16 cellular contexts compared by ENCODE assay signal in genomic region chr4:7698586-7698985, GRCh38.
DNase-seq lines count a peak whose midpoint lies in the region; ATAC-seq and TF ChIP-seq lines count a peak whose summit lies in the region.
"Had no signal": no experiment of that assay in that cellular context is flagged by ENCODE, and none has a peak within 500 bp of the region (broad histone marks: within the 10 kb centered on the region; RNA-seq: fewer than 3 reads in every experiment).

No MANE protein-coding gene starts in this region.

- intact Hi-C loops in mammary epithelial cell (cut with micrococcal nuclease), result no loop called here
- intact Hi-C loops in mucosa of descending colon (cut with DNase I, micrococcal nuclease), result no loop called here

- no peak overlapping the region for H3K9ac ChIP-seq in mammary epithelial cell (ENCODE audit: insufficient read depth, low read length)

- H2AFZ ChIP-seq in mammary epithelial cell (ENCODE audit: low read depth, low read length), result peak overlapping the region; percentile 67

- WGBS in mammary epithelial cell (ENCODE audit: low coverage, missing lambda C conversion rate), result 35% methylated on average over 9 of the region's 12 CpGs

- H3K27ac ChIP-seq in mammary epithelial cell (ENCODE audit: insufficient read depth, low read depth, low read length), result peak overlapping the region; percentile 20

- CTCF ChIA-PET in mammary epithelial cell (lab: Charles Lee; ENCODE audit: low non-redundant PET), result interaction anchor here (0.7 kb wide), 1 partner anchor 15 kb away, joined by 6 read pairs; no protein-coding TSS in a partner anchor

- no peaks in the 10 kb centered on the region for H3K27me3 ChIP-seq in mammary epithelial cell (ENCODE audit: insufficient read depth, low read length)
- H3K27me3 ChIP-seq: testis had no signal

- peaks cover 35% of the 10 kb centered on the region for H3K4me1 ChIP-seq in mammary epithelial cell (ENCODE audit: insufficient read depth, low read length)
- no peaks in the 10 kb centered on the region for H3K4me1 ChIP-seq in mucosa of descending colon (ENCODE audit: low read depth)
- H3K4me1 ChIP-seq: HAP-1 had no signal

- BruUV-seq in mammary epithelial cell (replicated peaks; lab: Mats Ljungman, UMichigan), result no TSS peak

- no peaks in the 10 kb centered on the region for H3K79me2 ChIP-seq in mammary epithelial cell (ENCODE audit: insufficient read depth, low read length)

- TF ChIP-seq CTCF in mammary epithelial cell (conservative IDR thresholded peaks at IDR 0.05 in 1 of 2, IDR thresholded peaks at IDR 0.05 in 1 of 2; ENCODE audit: extremely low read depth in 1 of 2, insufficient read depth in 1 of 2, low read depth in 1 of 2, low read length in 2 of 2), result peak; percentile 32 to 53
- no peak for TF ChIP-seq CTCF in mucosa of descending colon (IDR thresholded peaks at IDR 0.05)

- dilution Hi-C loops in mammary epithelial cell (cut with HindIII; ENCODE audit: low sequenced_read_pairs), result loop anchor here (5.0 to 10.0 kb wide), 2 partner anchors 79 to 174 kb away; no protein-coding TSS in a partner anchor

- H4K20me1 ChIP-seq in mammary epithelial cell (ENCODE audit: insufficient read depth, low read length), result no peaks in the 10 kb centered on the region

- peak; percentile 52 for DNase-seq in AG20443 (ENCODE audit: low spot score)
- DNase-seq in HT1080 (ENCODE audit: low read depth), result peak; percentile 45
- peak; percentile 26 for DNase-seq in mammary epithelial cell
- no peak for DNase-seq in mucosa of descending colon
- DNase-seq in SK-N-DZ (ENCODE audit: low spot score), result no peak
- DNase-seq: activated naive CD4-positive, alpha-beta T cell; GF-D8; KG1; NCI-H1436 treated with DMSO at 0.1 percent for 48 hours; stimulated activated CD4-positive, alpha-beta T cell treated with anti-CD3 and anti-CD28 coated beads, Interleukin-1b, Interleukin-23, amount 100 ng/mL, for 48 hours had no signal

- H3K36me3 ChIP-seq in mammary epithelial cell (ENCODE audit: insufficient read depth, low read length) (no peaks in the 10 kb centered on the region), mucosa of descending colon (ENCODE audit: low read depth) (no peaks in the 10 kb centered on the region)
- H3K36me3 ChIP-seq: HAP-1, heart left ventricle had no signal

- ATAC-seq in mucosa of descending colon (peak; percentile 11), GM21737 (IDR thresholded peaks at IDR 0.05; ENCODE audit: unreplicated experiment) (no peak), GM19351 (IDR thresholded peaks at IDR 0.05; ENCODE audit: unreplicated experiment) (no peak), GM19035 (IDR thresholded peaks at IDR 0.05; ENCODE audit: unreplicated experiment) (no peak)

- in situ Hi-C loops in mammary epithelial cell (cut with MboI; ENCODE audit: low sequenced_read_pairs in 2 of 2), result no loop called here

- peak overlapping the region; percentile 34 for H3K4me2 ChIP-seq in mammary epithelial cell (ENCODE audit: insufficient read depth, low read depth, low read length)

- H3K4me3 ChIP-seq in mammary epithelial cell (replicated peaks in 1 of 3; ENCODE audit: insufficient read depth in 1 of 3, low read depth in 2 of 3, low read length in 3 of 3) (no peak overlapping the region), mucosa of descending colon (no peak overlapping the region)
- H3K4me3 ChIP-seq: HAP-1, heart left ventricle, testis had no signal

- H3K9me3 ChIP-seq in mammary epithelial cell (replicated peaks; ENCODE audit: insufficient read depth, low read length) (no peaks in the 10 kb centered on the region), mucosa of descending colon (no peaks in the 10 kb centered on the region)
- H3K9me3 ChIP-seq: HAP-1, heart left ventricle, testis had no signal

Comparison
In these comparisons a context has a peak if more than half of its experiments do, and no peak if none do; other contexts are left out.
1. DNase-seq: peak in AG20443 (single experiment), HT1080 (single experiment) and mammary epithelial cell (single experiment); none in mucosa of descending colon (0 of 3) and SK-N-DZ (single experiment).